ENCODE assay signal across 18 cellular contexts in the genomic region with DNA sequence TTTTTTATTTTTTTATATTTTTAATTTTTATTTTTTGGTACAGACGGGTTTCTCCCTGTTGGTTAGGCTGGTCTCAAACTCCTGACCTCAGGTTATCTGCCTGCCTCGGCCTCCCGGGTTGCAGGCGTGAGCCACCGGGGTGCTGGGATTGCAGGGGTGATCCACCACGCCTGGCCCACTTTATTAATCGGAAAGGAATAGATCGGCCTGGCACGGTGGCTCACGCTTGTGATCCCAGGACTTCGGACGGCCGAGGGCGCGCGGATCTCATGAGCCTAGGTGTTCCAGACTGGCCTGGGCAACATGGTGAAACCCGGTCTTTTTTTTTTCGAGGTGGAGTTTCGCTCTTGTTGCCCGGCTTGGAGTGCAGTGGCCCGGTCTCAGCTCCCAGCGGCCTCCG.
"Had no signal": no experiment of that assay in that cellular context is flagged by ENCODE, and none has a peak within 500 bp of the region (broad histone marks: within the 10 kb centered on the region; RNA-seq: fewer than 3 reads in every experiment).

No MANE protein-coding gene starts in this region.

- DNase-seq: colonic mucosa; cortex of kidney; dermis blood vessel endothelial cell; dorsolateral prefrontal cortex; effector CD8-positive, alpha-beta T cell; effector memory CD4-positive, alpha-beta T cell; effector memory CD8-positive, alpha-beta T cell; endodermal cell; erythroblast; esophagus squamous epithelium; foreskin fibroblast; foreskin keratinocyte; foreskin melanocyte; gastrocnemius medialis; glutamatergic neuron; head of caudate nucleus; heart left ventricle; heart right ventricle had no signal
